ENCODE assay signal across 8 cellular contexts in genomic region chr5:109691248-109691574, GRCh38. TPM values are rescaled to one million over a fixed set of nuclear protein-coding genes. Genes with fewer than 3 reads are reported as not detected.
DNase-seq lines count a peak whose midpoint lies in the region; ATAC-seq and TF ChIP-seq lines count a peak whose summit lies in the region.

No MANE protein-coding gene starts in this region.

- CTCF ChIA-PET in SK-N-SH (lab: Yijun Ruan, JAX): interaction anchor here (0.7 to 2.9 kb wide), 8 partner anchors 10 to 945 kb away, joined by 3 to 10 read pairs (median 4); no protein-coding TSS in a partner anchor

- H3K9me3 ChIP-seq in SK-N-SH (no peaks in the 10 kb centered on the region), hepatocyte (ENCODE audit: low read depth) (peaks cover 6% of the 10 kb centered on the region)

- DNase-seq in SK-N-SH (no peak), hepatocyte (ENCODE audit: low spot score) (no peak), NCI-H2081 treated with DMSO at 0.1 percent for 48 hours (lab: John Stamatoyannopoulos, UW) (no peak), GM19240 (ENCODE audit: insufficient read length, low spot score) (no peak)
- peak; percentile 76 for DNase-seq in activated CD8-positive, alpha-beta memory T cell treated with anti-CD3 and anti-CD28 coated beads for 24 hours

- H3K36me3 ChIP-seq in SK-N-SH (replicated peaks in 1 of 2; ENCODE audit: control insufficient read depth in 1 of 2, insufficient read depth in 2 of 2, low read length in 1 of 2) (no peaks in the 10 kb centered on the region), hepatocyte (replicated peaks; ENCODE audit: insufficient read depth, low read depth) (no peaks in the 10 kb centered on the region)

- no peak for TF ChIP-seq RAD21 in SK-N-SH (IDR thresholded peaks at IDR 0.05; ENCODE audit: low read length)

- H3K4me3 ChIP-seq in SK-N-SH (ENCODE audit: low read depth in 2 of 2, low read length in 1 of 2) (peak overlapping the region; percentile 78 to 93), hepatocyte (peak overlapping the region; percentile 68)

- POLR2A ChIA-PET in SK-N-SH (lab: Yijun Ruan, JAX): no interaction called here

- H3K27ac Mint-ChIP-seq in stimulated activated memory B cell treated with anti-CD40 and anti-IgM and Interleukin-4, amounts not matched to agents 10 μg/mL and 1 μg/mL and 100 μg/mL, for 72 hours: peak overlapping the region; percentile 93

- no peak; the same call in 1 of the 3 replicates for ATAC-seq in SK-N-SH treated with all-trans-retinoic acid at 6 μM for 48 hours
- no peak for ATAC-seq in stimulated activated memory B cell treated with anti-CD40 and anti-IgM and Interleukin-4, amounts not matched to agents 10 μg/mL and 1 μg/mL and 100 μg/mL, for 72 hours
- no peak for ATAC-seq in GM18511 (IDR thresholded peaks at IDR 0.05; ENCODE audit: unreplicated experiment)

- 9% methylated on average over 11 of the region's 11 CpGs for WGBS in SK-N-SH (ENCODE audit: low lambda C conversion rate)
- 2% methylated on average over 11 of the region's 11 CpGs for WGBS in hepatocyte (ENCODE audit: low lambda C conversion rate, missing lambda C conversion rate)

- peaks cover 36% of the 10 kb centered on the region for H4K20me1 ChIP-seq in SK-N-SH (ENCODE audit: insufficient read depth)
- H4K20me1 ChIP-seq in hepatocyte (ENCODE audit: insufficient read depth, poor library complexity, severe bottlenecking): peaks cover 41% of the 10 kb centered on the region

- H3K4me2 ChIP-seq in SK-N-SH (peak overlapping the region; percentile 90), hepatocyte (peak overlapping the region; percentile 85)

- H3K79me2 ChIP-seq in SK-N-SH (ENCODE audit: insufficient read depth) (peaks cover 60% of the 10 kb centered on the region), hepatocyte (peaks cover 58% of the 10 kb centered on the region)

- 0 out of 2 replicates have a peak, but pooled peaks have one; percentile 4 for TF ChIP-seq CTCF in SK-N-SH (IDR thresholded peaks at IDR 0.05)
- no peak for TF ChIP-seq CTCF in hepatocyte (IDR thresholded peaks at IDR 0.05; ENCODE audit: poor library complexity)

- peaks cover 13% of the 10 kb centered on the region for H3F3A ChIP-seq in SK-N-SH (replicated peaks; ENCODE audit: insufficient read depth)

- H3K9me2 ChIP-seq in SK-N-SH: no peaks in the 10 kb centered on the region
- H3K9me2 ChIP-seq in hepatocyte (replicated peaks; ENCODE audit: insufficient read depth): no peaks in the 10 kb centered on the region

- H3K4me1 ChIP-seq in SK-N-SH (ENCODE audit: control insufficient read depth in 1 of 2, insufficient read depth in 2 of 2, low read depth in 1 of 2, low read length in 1 of 2): peaks cover 2 to 38% of the 10 kb centered on the region in 2 experiments; a peak in 3 of 4 replicates
- peaks cover 34% of the 10 kb centered on the region for H3K4me1 ChIP-seq in hepatocyte (ENCODE audit: insufficient read depth)

- TF ChIP-seq EP300 in SK-N-SH (IDR thresholded peaks at IDR 0.05; ENCODE audit: borderline replicate concordance in 1 of 2, low read depth in 1 of 2, low read length in 1 of 2): no peak

- peaks cover 56% of the 10 kb centered on the region for H3K4me1 Mint-ChIP-seq in stimulated activated memory B cell treated with anti-CD40 and anti-IgM and Interleukin-4, amounts not matched to agents 10 μg/mL and 1 μg/mL and 100 μg/mL, for 72 hours

- no peak overlapping the region for H2AFZ ChIP-seq in SK-N-SH (ENCODE audit: low read depth)
- peak overlapping the region; percentile 91 for H2AFZ ChIP-seq in hepatocyte

- H3K27me3 ChIP-seq in SK-N-SH (ENCODE audit: insufficient read depth) (no peaks in the 10 kb centered on the region), hepatocyte (no peaks in the 10 kb centered on the region)

- H3K36me3 Mint-ChIP-seq in stimulated activated memory B cell treated with anti-CD40 and anti-IgM and Interleukin-4, amounts not matched to agents 10 μg/mL and 1 μg/mL and 100 μg/mL, for 72 hours: peaks cover 4% of the 10 kb centered on the region

- H3K4me3 Mint-ChIP-seq in stimulated activated memory B cell treated with anti-CD40 and anti-IgM and Interleukin-4, amounts not matched to agents 10 μg/mL and 1 μg/mL and 100 μg/mL, for 72 hours: peak overlapping the region; percentile 84

- H3K9me3 Mint-ChIP-seq in stimulated activated memory B cell treated with anti-CD40 and anti-IgM and Interleukin-4, amounts not matched to agents 10 μg/mL and 1 μg/mL and 100 μg/mL, for 72 hours: no peaks in the 10 kb centered on the region

- peak overlapping the region; percentile 86 for H3K9ac ChIP-seq in SK-N-SH

- no peaks in the 10 kb centered on the region for H3K27me3 Mint-ChIP-seq in stimulated activated memory B cell treated with anti-CD40 and anti-IgM and Interleukin-4, amounts not matched to agents 10 μg/mL and 1 μg/mL and 100 μg/mL, for 72 hours

- H3K27ac ChIP-seq in SK-N-SH (ENCODE audit: low read depth in 2 of 2, low read length in 1 of 2) (peak overlapping the region in 1 of 2 experiments; percentile 89; a peak in 1 of 4 replicates), hepatocyte (peak overlapping the region; percentile 98)

TF ChIP-seq in SK-N-SH, 30 proteins besides CTCF, POLR2A, EP300 and RAD21 (continues in another document):
- TF ChIP-seq SMC3 (IDR thresholded peaks at IDR 0.05; ENCODE audit: low read depth, low read length) (no peak), ZBTB33 (IDR thresholded peaks at IDR 0.05; ENCODE audit: borderline replicate concordance, low read depth) (no peak), MAX (IDR thresholded peaks at IDR 0.05; ENCODE audit: low read depth) (no peak)
- TF ChIP-seq, protein P1, sequence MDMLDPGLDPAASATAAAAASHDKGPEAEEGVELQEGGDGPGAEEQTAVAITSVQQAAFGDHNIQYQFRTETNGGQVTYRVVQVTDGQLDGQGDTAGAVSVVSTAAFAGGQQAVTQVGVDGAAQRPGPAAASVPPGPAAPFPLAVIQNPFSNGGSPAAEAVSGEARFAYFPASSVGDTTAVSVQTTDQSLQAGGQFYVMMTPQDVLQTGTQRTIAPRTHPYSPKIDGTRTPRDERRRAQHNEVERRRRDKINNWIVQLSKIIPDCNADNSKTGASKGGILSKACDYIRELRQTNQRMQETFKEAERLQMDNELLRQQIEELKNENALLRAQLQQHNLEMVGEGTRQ (IDR thresholded peaks at IDR 0.05; ENCODE audit: borderline replicate concordance, low read depth, low read length): no peak

TF ChIP-seq in SK-N-SH treated with all-trans-retinoic acid at 6 μM for 48 hours, 23 proteins besides CTCF, POLR2A, EP300 and RAD21:
- TF ChIP-seq ARNTL (CRISPR knock-in tag; IDR thresholded peaks at IDR 0.05; ENCODE audit: borderline replicate concordance, low read depth) (no peak), TCF4 (CRISPR knock-in tag; IDR thresholded peaks at IDR 0.05; ENCODE audit: borderline replicate concordance) (no peak), TOX (CRISPR knock-in tag; IDR thresholded peaks at IDR 0.05; ENCODE audit: borderline replicate concordance) (no peak), BACH2 (CRISPR knock-in tag; IDR thresholded peaks at IDR 0.05; ENCODE audit: borderline replicate concordance) (no peak), ZNF8 (CRISPR knock-in tag; IDR thresholded peaks at IDR 0.05) (no peak), POU6F1 (CRISPR knock-in tag; IDR thresholded peaks at IDR 0.05; ENCODE audit: borderline replicate concordance, low read depth) (no peak), ZC3H10 (CRISPR knock-in tag; IDR thresholded peaks at IDR 0.05) (no peak), SNAI2 (CRISPR knock-in tag; IDR thresholded peaks at IDR 0.05) (no peak)
- TF ChIP-seq, protein P2, sequence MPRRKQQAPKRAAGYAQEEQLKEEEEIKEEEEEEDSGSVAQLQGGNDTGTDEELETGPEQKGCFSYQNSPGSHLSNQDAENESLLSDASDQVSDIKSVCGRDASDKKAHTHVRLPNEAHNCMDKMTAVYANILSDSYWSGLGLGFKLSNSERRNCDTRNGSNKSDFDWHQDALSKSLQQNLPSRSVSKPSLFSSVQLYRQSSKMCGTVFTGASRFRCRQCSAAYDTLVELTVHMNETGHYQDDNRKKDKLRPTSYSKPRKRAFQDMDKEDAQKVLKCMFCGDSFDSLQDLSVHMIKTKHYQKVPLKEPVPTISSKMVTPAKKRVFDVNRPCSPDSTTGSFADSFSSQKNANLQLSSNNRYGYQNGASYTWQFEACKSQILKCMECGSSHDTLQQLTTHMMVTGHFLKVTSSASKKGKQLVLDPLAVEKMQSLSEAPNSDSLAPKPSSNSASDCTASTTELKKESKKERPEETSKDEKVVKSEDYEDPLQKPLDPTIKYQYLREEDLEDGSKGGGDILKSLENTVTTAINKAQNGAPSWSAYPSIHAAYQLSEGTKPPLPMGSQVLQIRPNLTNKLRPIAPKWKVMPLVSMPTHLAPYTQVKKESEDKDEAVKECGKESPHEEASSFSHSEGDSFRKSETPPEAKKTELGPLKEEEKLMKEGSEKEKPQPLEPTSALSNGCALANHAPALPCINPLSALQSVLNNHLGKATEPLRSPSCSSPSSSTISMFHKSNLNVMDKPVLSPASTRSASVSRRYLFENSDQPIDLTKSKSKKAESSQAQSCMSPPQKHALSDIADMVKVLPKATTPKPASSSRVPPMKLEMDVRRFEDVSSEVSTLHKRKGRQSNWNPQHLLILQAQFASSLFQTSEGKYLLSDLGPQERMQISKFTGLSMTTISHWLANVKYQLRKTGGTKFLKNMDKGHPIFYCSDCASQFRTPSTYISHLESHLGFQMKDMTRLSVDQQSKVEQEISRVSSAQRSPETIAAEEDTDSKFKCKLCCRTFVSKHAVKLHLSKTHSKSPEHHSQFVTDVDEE (CRISPR knock-in tag; IDR thresholded peaks at IDR 0.05): no peak

RNA-seq across cellular contexts. Expression of gene MAN2A1, which starts 1.5 kb away (rescaled TPM):
- polyA plus RNA-seq in SK-N-SH (2012; rRNA removed) (19.7 and 24.2 TPM in 2 replicates), hepatocyte (29.8 and 31.5 TPM in 2 replicates)
- 28.5 and 31.1 TPM in 2 replicates for polyA plus RNA-seq in SK-N-SH (2012; cell fraction: cytosol; rRNA removed)
- polyA plus RNA-seq in SK-N-SH (2012; cell fraction: nucleus; rRNA removed): 13.6 and 32.5 TPM in 2 replicates
- total RNA-seq in hepatocyte: 140 and 150 TPM in 2 replicates
